1 cellular context compared by ENCODE assay signal in genomic region chr6:2899596-2899995, GRCh38.
TF ChIP-seq lines count a peak whose summit lies in the region.

No MANE protein-coding gene starts in this region.

TF ChIP-seq in WTC11, 78 proteins besides CTCF, POLR2A, EP300 and RAD21:
- TF ChIP-seq ARID4B (CRISPR knock-in tag; IDR thresholded peaks at IDR 0.05; ENCODE audit: borderline replicate concordance) (no peak), SMAD4 (CRISPR knock-in tag; IDR thresholded peaks at IDR 0.05) (no peak), ZNF512 (CRISPR knock-in tag; IDR thresholded peaks at IDR 0.05; ENCODE audit: borderline replicate concordance) (no peak), E2F1 (CRISPR knock-in tag; IDR thresholded peaks at IDR 0.05) (no peak), SP1 (CRISPR knock-in tag; conservative IDR thresholded peaks at IDR 0.05) (no peak), ZNF416 (CRISPR knock-in tag; IDR thresholded peaks at IDR 0.05) (no peak), NFE2L1 (CRISPR knock-in tag; IDR thresholded peaks at IDR 0.05) (no peak), GRHL2 (CRISPR knock-in tag; IDR thresholded peaks at IDR 0.05; ENCODE audit: insufficient replicate concordance, severe bottlenecking) (no peak), ZNF219 (CRISPR knock-in tag; IDR thresholded peaks at IDR 0.05; ENCODE audit: borderline replicate concordance) (no peak), IRF1 (CRISPR knock-in tag; IDR thresholded peaks at IDR 0.05) (no peak), ZNF317 (CRISPR knock-in tag; IDR thresholded peaks at IDR 0.05; ENCODE audit: borderline replicate concordance, low read depth) (no peak), ZNF423 (CRISPR knock-in tag; IDR thresholded peaks at IDR 0.05) (no peak), ZNF232 (CRISPR knock-in tag; IDR thresholded peaks at IDR 0.05) (no peak), MYBL2 (CRISPR knock-in tag; IDR thresholded peaks at IDR 0.05) (no peak), ZNF263 (CRISPR knock-in tag; IDR thresholded peaks at IDR 0.05; ENCODE audit: low read depth) (no peak), ZNF396 (CRISPR knock-in tag; IDR thresholded peaks at IDR 0.05; ENCODE audit: borderline replicate concordance) (no peak), RELA (CRISPR knock-in tag; IDR thresholded peaks at IDR 0.05; ENCODE audit: borderline replicate concordance) (no peak), MLX (CRISPR knock-in tag; IDR thresholded peaks at IDR 0.05) (no peak), TP53 (CRISPR knock-in tag; IDR thresholded peaks at IDR 0.05) (no peak)
